18 cellular contexts compared by ENCODE assay signal in genomic region chr2:106037262-106037661, GRCh38.
A peak's percentile ranks its signal among the peaks of the same experiment; 100 is the strongest.
DNase-seq lines count a peak whose midpoint lies in the region; ATAC-seq and TF ChIP-seq lines count a peak whose summit lies in the region.
"Had no signal": no experiment of that assay in that cellular context is flagged by ENCODE, and none has a peak within 500 bp of the region (broad histone marks: within the 10 kb centered on the region; RNA-seq: fewer than 3 reads in every experiment).

No MANE protein-coding gene starts in this region.

- peaks cover 8% of the 10 kb centered on the region; the same call in 2 of the 3 replicates for H3K9me3 Mint-ChIP-seq in GM23338
- peaks cover 5% of the 10 kb centered on the region for H3K9me3 Mint-ChIP-seq in activated CD8-positive, alpha-beta T cell treated with anti-CD3 and anti-CD28 coated beads for 36 hours

- H3K27ac ChIP-seq in GM23338 (ENCODE audit: low read depth) (no peak overlapping the region), gastrocnemius medialis (no peak overlapping the region)
- H3K27ac ChIP-seq: BLaER1, HL-60 had no signal

- in situ Hi-C loops in gastrocnemius medialis (cut with MboI; ENCODE audit: low sequenced_read_pairs in 4 of 4) = loop anchor here in 2 of 4 donors (25.0 kb wide), 2 partner anchors 100 to 300 kb away; partner anchors contain the start of gene NCK2 (in 1 of the 2)

- H3K79me2 ChIP-seq in GM23338 (replicated peaks; ENCODE audit: insufficient read depth) = no peaks in the 10 kb centered on the region

- H3K27me3 Mint-ChIP-seq in GM23338 (ENCODE audit: insufficient read depth, low read depth, poor library complexity) = peaks cover 1% of the 10 kb centered on the region
- H3K27me3 Mint-ChIP-seq in activated CD8-positive, alpha-beta T cell treated with anti-CD3 and anti-CD28 coated beads for 36 hours = no peaks in the 10 kb centered on the region
- H3K27me3 Mint-ChIP-seq: CD4-positive, alpha-beta memory T cell had no signal

- no peaks in the 10 kb centered on the region for H3F3A ChIP-seq in GM23338 (replicated peaks; ENCODE audit: low read depth)

- H3K36me3 Mint-ChIP-seq in GM23338 (ENCODE audit: low read depth) = no peaks in the 10 kb centered on the region
- H3K36me3 Mint-ChIP-seq in activated CD8-positive, alpha-beta T cell treated with anti-CD3 and anti-CD28 coated beads for 36 hours (ENCODE audit: low read depth) = no peaks in the 10 kb centered on the region
- H3K36me3 Mint-ChIP-seq: CD14-positive monocyte; CD4-positive, alpha-beta memory T cell had no signal

- H3K4me3 ChIP-seq in GM23338 (no peak overlapping the region), choroid plexus epithelial cell (ENCODE audit: low read depth, low read length) (no peak overlapping the region), retinal pigment epithelial cell (ENCODE audit: low read length) (no peak overlapping the region), gastrocnemius medialis (no peak overlapping the region)
- H3K4me3 ChIP-seq: BLaER1 had no signal

- no peak for TF ChIP-seq POLR2A in gastrocnemius medialis (IDR thresholded peaks at IDR 0.05)

- peaks cover 16% of the 10 kb centered on the region; the same call in 1 of the 2 replicates for H3K9me2 ChIP-seq in GM23338 (ENCODE audit: insufficient read depth)

- H3K4me3 Mint-ChIP-seq in GM23338 = no peak overlapping the region
- no peak overlapping the region for H3K4me3 Mint-ChIP-seq in activated CD8-positive, alpha-beta T cell treated with anti-CD3 and anti-CD28 coated beads for 36 hours
- H3K4me3 Mint-ChIP-seq: CD14-positive monocyte; CD4-positive, alpha-beta memory T cell had no signal

- DNase-seq in GM23338 (ENCODE audit: low spot score) (peak; percentile 19), SK-N-DZ (ENCODE audit: low spot score) (peak; percentile 37), choroid plexus epithelial cell (ENCODE audit: low read depth) (no peak), retinal pigment epithelial cell (ENCODE audit: low read depth) (no peak), gastrocnemius medialis (no peak)
- no peak for DNase-seq in activated CD8-positive, alpha-beta T cell treated with anti-CD3 and anti-CD28 coated beads for 36 hours
- no peak for DNase-seq in stimulated activated CD4-positive, alpha-beta T cell treated with anti-CD3 and anti-CD28 coated beads, Interleukin-1b, Interleukin-23, amount 100 ng/mL, for 48 hours
- DNase-seq: 8988T; CD4-positive, alpha-beta memory T cell; DMS153; DMS79; GDM1; GOT3; H7; IMR-90 had no signal

- intact Hi-C loops in activated CD8-positive, alpha-beta T cell treated with anti-CD3 and anti-CD28 coated beads for 36 hours (cut with micrococcal nuclease) = no loop called here
- intact Hi-C loops in gastrocnemius medialis (cut with DNase I; ENCODE audit: low total_unique reads) = no loop called here

- POLR2A ChIA-PET in activated CD8-positive, alpha-beta T cell treated with anti-CD3 and anti-CD28 coated beads for 36 hours (lab: Charles Lee) = no interaction called here

- H3K9me3 ChIP-seq in gastrocnemius medialis = no peaks in the 10 kb centered on the region

- no peaks in the 10 kb centered on the region for H4K20me1 ChIP-seq in GM23338 (replicated peaks; ENCODE audit: insufficient read depth)
- H4K20me1 ChIP-seq: BLaER1 had no signal

- ATAC-seq in GM23338 (peak; percentile 68), gastrocnemius medialis (no peak)
- no peak for ATAC-seq in activated CD8-positive, alpha-beta T cell treated with anti-CD3 and anti-CD28 coated beads for 36 hours

- H3K27me3 ChIP-seq in GM23338 (ENCODE audit: insufficient read depth) = no peaks in the 10 kb centered on the region
- no peaks in the 10 kb centered on the region for H3K27me3 ChIP-seq in gastrocnemius medialis
- H3K27me3 ChIP-seq: BLaER1 had no signal

- H3K4me1 Mint-ChIP-seq in GM23338 = 0 out of 3 replicates have a peak, but pooled peaks cover 2% of the 10 kb centered on the region
- peaks cover 8% of the 10 kb centered on the region for H3K4me1 Mint-ChIP-seq in activated CD8-positive, alpha-beta T cell treated with anti-CD3 and anti-CD28 coated beads for 36 hours (ENCODE audit: low read depth)
- H3K4me1 Mint-ChIP-seq: CD14-positive monocyte had no signal

- H2AFZ ChIP-seq in GM23338 = no peak overlapping the region

- H3K4me1 ChIP-seq in GM23338 (ENCODE audit: insufficient read depth) = no peaks in the 10 kb centered on the region
- H3K4me1 ChIP-seq in gastrocnemius medialis = peaks cover 0 to 1% of the 10 kb centered on the region in 2 donors
- H3K4me1 ChIP-seq: BLaER1 had no signal

- H3K36me3 ChIP-seq in GM23338 (ENCODE audit: insufficient read depth) (no peaks in the 10 kb centered on the region), gastrocnemius medialis (no peaks in the 10 kb centered on the region)
- H3K36me3 ChIP-seq: BLaER1 had no signal

- CTCF ChIA-PET in activated CD8-positive, alpha-beta T cell treated with anti-CD3 and anti-CD28 coated beads for 36 hours (lab: Charles Lee) = interaction anchor here (0.8 to 1.2 kb wide), 2 partner anchors 19 to 118 kb away, joined by 3 read pairs; no protein-coding TSS in a partner anchor

- H3K27ac Mint-ChIP-seq in GM23338 = no peak overlapping the region
- no peak overlapping the region for H3K27ac Mint-ChIP-seq in activated CD8-positive, alpha-beta T cell treated with anti-CD3 and anti-CD28 coated beads for 36 hours
- H3K27ac Mint-ChIP-seq: CD14-positive monocyte had no signal

- no peak overlapping the region for H3K4me2 ChIP-seq in GM23338
- H3K4me2 ChIP-seq: BLaER1 had no signal

- TF ChIP-seq CTCF in GM23338 (conservative IDR thresholded peaks at IDR 0.05; ENCODE audit: low read depth in 2 of 2) (0 out of 4 replicates have a peak, but pooled peaks of 1 of the 2 experiments have one; percentile 12), choroid plexus epithelial cell (conservative IDR thresholded peaks at IDR 0.05; ENCODE audit: low read depth, low read length) (peak; percentile 12), retinal pigment epithelial cell (conservative IDR thresholded peaks at IDR 0.05; ENCODE audit: low read depth, low read length) (peak; percentile 2), gastrocnemius medialis (IDR thresholded peaks at IDR 0.05 in 4 of 5, conservative IDR thresholded peaks at IDR 0.05 in 1 of 5) (no peak)
- TF ChIP-seq CTCF in activated CD8-positive, alpha-beta T cell treated with anti-CD3 and anti-CD28 coated beads for 36 hours (IDR thresholded peaks at IDR 0.05) = no peak

TF ChIP-seq in GM23338, 12 proteins besides CTCF, POLR2A, EP300 and RAD21:
- TF ChIP-seq ZNF331 (CRISPR knock-in tag; IDR thresholded peaks at IDR 0.05; ENCODE audit: low read depth) (no peak), EZH2phosphoT487 (IDR thresholded peaks at IDR 0.05; ENCODE audit: unreplicated experiment) (no peak)

Comparison
In these comparisons a context has a peak if more than half of its experiments do, and no peak if none do; other contexts are left out.
1. DNase-seq: peak in GM23338 (single experiment) and SK-N-DZ (single experiment); none in choroid plexus epithelial cell (single experiment), retinal pigment epithelial cell (single experiment), activated CD8-positive, alpha-beta T cell treated with anti-CD3 and anti-CD28 coated beads for 36 hours (single experiment), stimulated activated CD4-positive, alpha-beta T cell treated with anti-CD3 and anti-CD28 coated beads, Interleukin-1b, Interleukin-23, amount 100 ng/mL, for 48 hours (single experiment) and gastrocnemius medialis (0 of 2).
2. CTCF ChIP-seq: peak in choroid plexus epithelial cell (single experiment) and retinal pigment epithelial cell (single experiment); none in activated CD8-positive, alpha-beta T cell treated with anti-CD3 and anti-CD28 coated beads for 36 hours (single experiment) and gastrocnemius medialis (0 of 5).